Comparison of ENCODE assay signal across 8 cellular contexts in genomic region chr16:29963021-29963743, GRCh38. TPM values are rescaled to one million over a fixed set of nuclear protein-coding genes. Genes with fewer than 3 reads are reported as not detected.
DNase-seq lines count a peak whose midpoint lies in the region; ATAC-seq and TF ChIP-seq lines count a peak whose summit lies in the region.

No MANE protein-coding gene starts in this region.

- H3K27me3 ChIP-seq in upper lobe of left lung: no peaks in the 10 kb centered on the region

- H3K4me3 ChIP-seq in mucosa of descending colon (no peak overlapping the region), upper lobe of left lung (peak overlapping the region; percentile 53 to 89 (median 74))

- H3K9me3 ChIP-seq in mucosa of descending colon (no peaks in the 10 kb centered on the region), upper lobe of left lung (no peaks in the 10 kb centered on the region)

- TF ChIP-seq EP300 in upper lobe of left lung (IDR thresholded peaks at IDR 0.05): no peak

- TF ChIP-seq CTCF in brain (conservative IDR thresholded peaks at IDR 0.05): no peak
- no peak for TF ChIP-seq CTCF in mucosa of descending colon (IDR thresholded peaks at IDR 0.05)
- TF ChIP-seq CTCF in upper lobe of left lung (IDR thresholded peaks at IDR 0.05): no peak

- peaks cover 25% of the 10 kb centered on the region for H3K4me1 Mint-ChIP-seq in activated naive CD4-positive, alpha-beta T cell treated with anti-CD3 and anti-CD28 coated beads, Interleukin-2, amount 10 ng/mL, durations not matched to agents 7 days and 5 days
- peaks cover 25% of the 10 kb centered on the region for H3K4me1 Mint-ChIP-seq in brain

- CTCF ChIA-PET in activated naive CD4-positive, alpha-beta T cell treated with anti-CD3 and anti-CD28 coated beads, Interleukin-2, amount 10 ng/mL, durations not matched to agents 7 days and 5 days (lab: Charles Lee): interaction anchor here (1.4 to 1.9 kb wide), 2 partner anchors 11 to 63 kb away, joined by 3 to 9 read pairs; partner anchors contain the start of genes ASPHD1 and TAOK2

- peak overlapping the region; percentile 87 to 97 (median 91) for H3K27ac ChIP-seq in upper lobe of left lung

- intact Hi-C loops in mucosa of descending colon (cut with DNase I, micrococcal nuclease): no loop called here

- ATAC-seq in mucosa of descending colon (peak; percentile 1), upper lobe of left lung (ENCODE audit: low FRiP score in 2 of 2) (no peak)

- peak overlapping the region; percentile 88 for H3K4me3 Mint-ChIP-seq in activated naive CD4-positive, alpha-beta T cell treated with anti-CD3 and anti-CD28 coated beads, Interleukin-2, amount 10 ng/mL, durations not matched to agents 7 days and 5 days
- peak overlapping the region; percentile 90 to 97 (median 93) for H3K4me3 Mint-ChIP-seq in brain

- TF ChIP-seq POLR2A in upper lobe of left lung (IDR thresholded peaks at IDR 0.05): no peak

- no peaks in the 10 kb centered on the region for H3K27me3 Mint-ChIP-seq in activated naive CD4-positive, alpha-beta T cell treated with anti-CD3 and anti-CD28 coated beads, Interleukin-2, amount 10 ng/mL, durations not matched to agents 7 days and 5 days
- H3K27me3 Mint-ChIP-seq in brain: no peaks in the 10 kb centered on the region

- peaks cover 10% of the 10 kb centered on the region for H3K4me1 ChIP-seq in mucosa of descending colon (ENCODE audit: low read depth)
- H3K4me1 ChIP-seq in upper lobe of left lung: peaks cover 15 to 42% (median 21%) of the 10 kb centered on the region in 4 donors

- peak overlapping the region; percentile 87 for H3K27ac Mint-ChIP-seq in activated naive CD4-positive, alpha-beta T cell treated with anti-CD3 and anti-CD28 coated beads, Interleukin-2, amount 10 ng/mL, durations not matched to agents 7 days and 5 days
- peak overlapping the region; percentile 89 to 97 (median 94) for H3K27ac Mint-ChIP-seq in brain

- WGBS in upper lobe of left lung, 2 donors: 78 to 83% methylated on average over 14 of the region's 14 CpGs

- no peaks in the 10 kb centered on the region for H3K36me3 ChIP-seq in mucosa of descending colon (ENCODE audit: low read depth)
- H3K36me3 ChIP-seq in upper lobe of left lung: peaks cover 2 to 31% (median 6%) of the 10 kb centered on the region in 4 donors

- H3K9me3 Mint-ChIP-seq in activated naive CD4-positive, alpha-beta T cell treated with anti-CD3 and anti-CD28 coated beads, Interleukin-2, amount 10 ng/mL, durations not matched to agents 7 days and 5 days: no peaks in the 10 kb centered on the region
- peaks cover 0 to 3% (median 0%) of the 10 kb centered on the region in 5 experiments for H3K9me3 Mint-ChIP-seq in brain

- DNase-seq in activated naive CD4-positive, alpha-beta T cell treated with anti-CD3 and anti-CD28 coated beads, Interleukin-2, amount 10 ng/mL, durations not matched to agents 7 days and 5 days: no peak
- no peak for DNase-seq in activated naive CD4-positive, alpha-beta T cell treated with anti-CD3 and anti-CD28 coated beads, Interleukin-2, amount 50 U/mL, for 16 hours
- DNase-seq in mucosa of descending colon (peak in 2 of 3 donors; percentile 24 to 56), upper lobe of left lung (no peak), NCI-H2107 (lab: John Stamatoyannopoulos, UW) (no peak), T1000 (lab: John Stamatoyannopoulos, UW) (no peak), GM19240 (ENCODE audit: insufficient read length, low spot score) (no peak)

- peaks cover 17% of the 10 kb centered on the region for H3K36me3 Mint-ChIP-seq in activated naive CD4-positive, alpha-beta T cell treated with anti-CD3 and anti-CD28 coated beads, Interleukin-2, amount 10 ng/mL, durations not matched to agents 7 days and 5 days
- H3K36me3 Mint-ChIP-seq in brain: peaks cover 16% of the 10 kb centered on the region

RNA-seq across cellular contexts. Expression of gene TMEM219, which starts 1.3 kb away (rescaled TPM):
- 244 TPM for polyA plus RNA-seq in brain (ENCODE audit: insufficient read depth, low read depth, low replicate concordance)
- 100 to 1,000 TPM; 116 to 209 (median 130) TPM for total RNA-seq in mucosa of descending colon
- 100 to 1,000 TPM in 5 of 6 donors, 10 to 100 TPM in 1; 95.4 to 187 (median 139) TPM for total RNA-seq in upper lobe of left lung

RNA-seq across cellular contexts. Expression of gene TAOK2, which starts 10.5 kb away (rescaled TPM):
- polyA plus RNA-seq in brain (ENCODE audit: insufficient read depth, low read depth, low replicate concordance): 45.4 TPM
- total RNA-seq in mucosa of descending colon (10 to 100 TPM; 46.6 to 53.4 (median 50.5) TPM), upper lobe of left lung (100 to 1,000 TPM in 2 of 6 donors, 10 to 100 TPM in 4; 70.2 to 195 (median 81.5) TPM)

RNA-seq across cellular contexts. Expression of gene HIRIP3, which starts 32.2 kb away (rescaled TPM):
- polyA plus RNA-seq in brain (ENCODE audit: insufficient read depth, low read depth, low replicate concordance): 85.9 TPM
- total RNA-seq in mucosa of descending colon (10 to 100 TPM; 11.3 to 21.3 (median 11.9) TPM), upper lobe of left lung (10 to 100 TPM; 11.5 to 28.2 (median 25.0) TPM)

RNA-seq across cellular contexts. Expression of gene INO80E, which starts 32.9 kb away (rescaled TPM):
- polyA plus RNA-seq in brain (ENCODE audit: insufficient read depth, low read depth, low replicate concordance): 147 TPM
- total RNA-seq in mucosa of descending colon (10 to 100 TPM; 71.2 to 79.5 (median 78.4) TPM), upper lobe of left lung (10 to 100 TPM; 29.5 to 82.8 (median 55.7) TPM)

RNA-seq across cellular contexts. Expression of gene KCTD13, which starts 37.2 kb away (rescaled TPM):
- 61.7 TPM for polyA plus RNA-seq in brain (ENCODE audit: insufficient read depth, low read depth, low replicate concordance)
- 10 to 100 TPM; 22.2 to 25.8 (median 22.9) TPM for total RNA-seq in mucosa of descending colon
- total RNA-seq in upper lobe of left lung: 10 to 100 TPM; 15.5 to 71.2 (median 24.4) TPM

Comparison
In these comparisons a context has a peak if more than half of its experiments do, and no peak if none do; other contexts are left out.
1. DNase-seq: peak in mucosa of descending colon (2 of 3); none in activated naive CD4-positive, alpha-beta T cell treated with anti-CD3 and anti-CD28 coated beads, Interleukin-2, amount 10 ng/mL, durations not matched to agents 7 days and 5 days (single experiment), activated naive CD4-positive, alpha-beta T cell treated with anti-CD3 and anti-CD28 coated beads, Interleukin-2, amount 50 U/mL, for 16 hours (single experiment), upper lobe of left lung (0 of 2), NCI-H2107 (single experiment), T1000 (single experiment) and GM19240 (single experiment).